Comparison of ENCODE assay signal across 28 cellular contexts in the genomic region with DNA sequence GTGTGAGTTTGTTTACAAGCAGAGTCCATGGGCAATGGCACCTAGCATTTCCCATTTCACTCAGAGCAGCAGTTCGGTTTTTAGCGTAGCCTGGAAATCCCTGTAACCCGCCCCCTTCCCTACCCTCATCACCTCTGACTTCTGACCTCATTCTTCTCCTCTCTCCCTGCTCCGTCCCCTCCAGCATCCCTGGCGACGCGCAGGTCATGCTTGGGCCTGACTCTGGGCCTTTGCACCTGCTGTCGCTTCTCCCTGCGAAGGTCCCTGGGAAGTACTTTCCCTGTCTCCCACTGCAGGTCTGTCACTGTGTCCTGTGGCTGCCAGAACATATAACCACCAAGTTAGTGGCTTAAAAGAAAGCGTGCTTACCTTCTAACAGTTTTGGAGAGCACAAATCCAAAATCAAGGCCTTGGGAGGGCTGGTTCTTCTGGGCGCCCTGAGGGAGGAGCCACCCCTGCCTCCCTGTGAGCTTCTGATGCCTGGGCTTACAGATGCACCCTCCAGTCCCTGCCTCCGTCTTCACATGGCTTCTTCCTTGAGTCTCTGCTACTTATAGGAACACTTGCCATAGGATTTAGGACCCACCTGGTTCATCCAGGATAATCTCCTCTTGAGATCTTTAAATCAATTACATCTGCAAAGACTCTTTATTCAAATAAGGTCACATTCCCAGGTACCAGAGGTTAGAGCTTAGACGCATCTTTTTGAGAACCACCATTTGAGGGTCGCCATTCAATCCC. TPM values are rescaled to one million over a fixed set of nuclear protein-coding genes. Genes with fewer than 3 reads are reported as not detected.
DNase-seq lines count a peak whose midpoint lies in the region; ATAC-seq and TF ChIP-seq lines count a peak whose summit lies in the region.
"Had no signal": no experiment of that assay in that cellular context is flagged by ENCODE, and none has a peak within 500 bp of the region (broad histone marks: within the 10 kb centered on the region; RNA-seq: fewer than 3 reads in every experiment).

No MANE protein-coding gene starts in this region.

- no peak overlapping the region for H2BK12ac ChIP-seq in H9 (ENCODE audit: insufficient read length, low read depth, low read length)

- H3K9me3 Mint-ChIP-seq in H9 (no peaks in the 10 kb centered on the region; a peak in 1 of 5 replicates), brain (no peaks in the 10 kb centered on the region), glutamatergic neuron (ENCODE audit: unreplicated experiment) (peaks cover 2% of the 10 kb centered on the region), endothelial cell (ENCODE audit: unreplicated experiment) (no peaks in the 10 kb centered on the region)
- no peaks in the 10 kb centered on the region for H3K9me3 Mint-ChIP-seq in naive thymus-derived CD8-positive, alpha-beta T cell
- H3K9me3 Mint-ChIP-seq: activated naive CD4-positive, alpha-beta T cell treated with anti-CD3 and anti-CD28 coated beads, Interleukin-2, amount 50 U/mL, for 72 hours; activated T-cell treated with anti-CD3 and anti-CD28 coated beads, Interleukin-2, amount 50 U/mL, for 4 hours; CD4-positive, alpha-beta T cell had no signal

- no peaks in the 10 kb centered on the region for H3K79me2 ChIP-seq in H9 (ENCODE audit: insufficient read depth, low read length)

- no peak for TF ChIP-seq CTCF in H9 (conservative IDR thresholded peaks at IDR 0.05)
- no peak for TF ChIP-seq CTCF in brain (conservative IDR thresholded peaks at IDR 0.05)
- TF ChIP-seq CTCF in glutamatergic neuron (IDR thresholded peaks at IDR 0.05; ENCODE audit: partially characterized antibody, unreplicated experiment): no peak
- TF ChIP-seq CTCF in endothelial cell (IDR thresholded peaks at IDR 0.05; ENCODE audit: unreplicated experiment): no peak

- no peak overlapping the region for H3K23ac ChIP-seq in H9 (ENCODE audit: insufficient read length, low read depth, low read length)

- H3K4me1 Mint-ChIP-seq in H9: peaks cover 80 to 82% of the 10 kb centered on the region in 2 experiments
- H3K4me1 Mint-ChIP-seq in brain: peaks cover 35% of the 10 kb centered on the region
- peaks cover 14 to 36% (median 18%) of the 10 kb centered on the region in 4 donors for H3K4me1 Mint-ChIP-seq in naive thymus-derived CD8-positive, alpha-beta T cell
- peaks cover 27% of the 10 kb centered on the region for H3K4me1 Mint-ChIP-seq in glutamatergic neuron (ENCODE audit: low read depth, unreplicated experiment)
- peaks cover 43% of the 10 kb centered on the region for H3K4me1 Mint-ChIP-seq in endothelial cell (ENCODE audit: unreplicated experiment)

- H2AFZ ChIP-seq in H9 (ENCODE audit: low read length): no peak overlapping the region
- H2AFZ ChIP-seq: PC-9 had no signal

- H4K5ac ChIP-seq in H9 (ENCODE audit: insufficient read length, low read depth, low read length): no peak overlapping the region

- H2BK120ac ChIP-seq in H9 (ENCODE audit: low read depth, low read length, poor library complexity, severe bottlenecking): no peak overlapping the region

- no peak overlapping the region for H3T11ph ChIP-seq in H9 (ENCODE audit: low read length)

- peaks cover 17% of the 10 kb centered on the region for H3K27me3 Mint-ChIP-seq in H9 (ENCODE audit: low read depth)
- peaks cover 10% of the 10 kb centered on the region for H3K27me3 Mint-ChIP-seq in brain
- H3K27me3 Mint-ChIP-seq in naive thymus-derived CD8-positive, alpha-beta T cell: no peaks in the 10 kb centered on the region
- peaks cover 8% of the 10 kb centered on the region for H3K27me3 Mint-ChIP-seq in glutamatergic neuron (ENCODE audit: unreplicated experiment)
- H3K27me3 Mint-ChIP-seq in endothelial cell (ENCODE audit: unreplicated experiment): peaks cover 15% of the 10 kb centered on the region
- H3K27me3 Mint-ChIP-seq: CD4-positive, alpha-beta T cell had no signal

- H3K23me2 ChIP-seq in H9 (ENCODE audit: insufficient read length, low read depth, low read length, poor library complexity, severe bottlenecking): no peaks in the 10 kb centered on the region

- no peak for ATAC-seq in naive thymus-derived CD8-positive, alpha-beta T cell
- ATAC-seq: activated naive CD4-positive, alpha-beta T cell treated with anti-CD3 and anti-CD28 coated beads, Interleukin-2, amount 50 U/mL, for 72 hours; activated T-cell treated with anti-CD3 and anti-CD28 coated beads, Interleukin-2, amount 50 U/mL, for 4 hours; body of pancreas; heart right ventricle; K562; left ventricle myocardium superior; sciatic nerve had no signal

- H3K4me1 ChIP-seq in BLaER1 (peaks cover 95% of the 10 kb centered on the region), H9 (ENCODE audit: insufficient read depth, low read length) (peaks cover 16% of the 10 kb centered on the region; the same call in 1 of the 2 replicates)

- no peaks in the 10 kb centered on the region for H3K27me3 ChIP-seq in BLaER1
- H3K27me3 ChIP-seq in H9 (ENCODE audit: insufficient read depth, low read length): no peaks in the 10 kb centered on the region
- H3K27me3 ChIP-seq: body of pancreas, heart right ventricle, testis had no signal

- no peak overlapping the region for H2BK5ac ChIP-seq in H9 (ENCODE audit: insufficient read length, low read length)

- H4K8ac ChIP-seq in H9 (replicated peaks; ENCODE audit: insufficient read length, low read depth, low read length): no peak overlapping the region

- H2BK15ac ChIP-seq in H9 (ENCODE audit: low read depth, low read length): no peak overlapping the region

- H2BK20ac ChIP-seq in H9 (ENCODE audit: low read depth, low read length, poor library complexity, severe bottlenecking): no peak overlapping the region

- H3K9ac ChIP-seq in BLaER1: peak overlapping the region; percentile 80
- no peak overlapping the region for H3K9ac ChIP-seq in H9 (ENCODE audit: extremely low read depth, insufficient read length, low read length)
- H3K9ac ChIP-seq: GM23248 had no signal

- H3K27ac Mint-ChIP-seq in H9 (peak overlapping the region in 1 of 3 experiments; percentile 37; a peak in 2 of 7 replicates), brain (peak overlapping the region in 4 of 5 experiments; percentile 12 to 60 (median 35)), glutamatergic neuron (ENCODE audit: unreplicated experiment) (no peak overlapping the region), endothelial cell (ENCODE audit: unreplicated experiment) (no peak overlapping the region)
- peak overlapping the region; percentile 48 to 98 (median 84) for H3K27ac Mint-ChIP-seq in naive thymus-derived CD8-positive, alpha-beta T cell

- peak overlapping the region; percentile 70 for H3K4me3 ChIP-seq in BLaER1
- H3K4me3 ChIP-seq: body of pancreas, GM23248, heart right ventricle, K562, PC-9, testis had no signal

- no peaks in the 10 kb centered on the region for H3K79me1 ChIP-seq in H9 (ENCODE audit: insufficient read depth, low read depth, low read length, poor library complexity, severe bottlenecking)

- H3K4me2 ChIP-seq in BLaER1 (peak overlapping the region; percentile 97), H9 (ENCODE audit: insufficient read depth, insufficient read length, low read length) (no peak overlapping the region)
- H3K4me2 ChIP-seq: PC-9 had no signal

- POLR2A ChIA-PET in naive thymus-derived CD8-positive, alpha-beta T cell (lab: Charles Lee): interaction anchor here (0.6 kb wide), 1 partner anchor 30 kb away, joined by 3 read pairs; no protein-coding TSS in a partner anchor

- H4K91ac ChIP-seq in H9 (ENCODE audit: insufficient read length, low read depth, low read length): no peak overlapping the region

- peak overlapping the region; percentile 86 for H3K27ac ChIP-seq in BLaER1
- no peak overlapping the region for H3K27ac ChIP-seq in H9 (ENCODE audit: insufficient read length, low read depth, low read length)
- H3K27ac ChIP-seq: body of pancreas, GM23248, PC-9, testis had no signal

- no peak overlapping the region for H3K56ac ChIP-seq in H9 (ENCODE audit: insufficient read length, low read depth, low read length)

- H3K4me3 Mint-ChIP-seq in H9 (peak overlapping the region in 1 of 2 experiments; percentile 53; a peak in 1 of 5 replicates), brain (no peak overlapping the region), glutamatergic neuron (ENCODE audit: unreplicated experiment) (no peak overlapping the region), endothelial cell (ENCODE audit: unreplicated experiment) (no peak overlapping the region)
- H3K4me3 Mint-ChIP-seq in naive thymus-derived CD8-positive, alpha-beta T cell: no peak overlapping the region
- H3K4me3 Mint-ChIP-seq: activated T-cell treated with anti-CD3 and anti-CD28 coated beads, Interleukin-2, amount 50 U/mL, for 4 hours; CD4-positive, alpha-beta T cell had no signal

- no peaks in the 10 kb centered on the region for H3K9me3 ChIP-seq in BLaER1
- H3K9me3 ChIP-seq in H9 (ENCODE audit: control insufficient read depth, low read depth, low read length): no peaks in the 10 kb centered on the region
- H3K9me3 ChIP-seq: body of pancreas, heart right ventricle, testis had no signal

- no peak overlapping the region for H3K18ac ChIP-seq in H9 (ENCODE audit: insufficient read length, low read depth, low read length)

- no peaks in the 10 kb centered on the region for H3K36me3 ChIP-seq in BLaER1
- H3K36me3 ChIP-seq: heart right ventricle had no signal

- peak; percentile 23 for DNase-seq in H9
- DNase-seq in naive thymus-derived CD8-positive, alpha-beta T cell: no peak
- no peak for DNase-seq in activated effector memory CD4-positive, alpha-beta T cell treated with anti-CD3 and anti-CD28 coated beads, Interleukin-2, amount 50 U/mL, for 16 hours
- no peak for DNase-seq in glutamatergic neuron
- DNase-seq in endothelial cell (ENCODE audit: low spot score): no peak
- no peak for DNase-seq in HuH-7.5 (ENCODE audit: low spot score)
- DNase-seq: activated CD4-positive, CD25-positive, alpha-beta regulatory T cell; activated CD8-positive, alpha-beta memory T cell treated with anti-CD3 and anti-CD28 coated beads for 24 hours; activated T-cell treated with anti-CD3 and anti-CD28 coated beads, Interleukin-2, amount 50 U/mL, for 4 hours; body of pancreas; CD4-positive, alpha-beta T cell; DMS79; GM23248; heart right ventricle; left ventricle myocardium superior; NCI-H187; PC-9; testis had no signal

- H4K20me1 ChIP-seq in BLaER1: no peaks in the 10 kb centered on the region
- H4K20me1 ChIP-seq in H9 (ENCODE audit: control insufficient read depth, insufficient read depth, insufficient read length): no peaks in the 10 kb centered on the region

- no CpG with 5 or more reads among the region's 14 CpGs for WGBS in H9 (ENCODE audit: extremely low coverage, insufficient read length, low lambda C conversion rate)

- H3K4ac ChIP-seq in H9 (ENCODE audit: low read depth, low read length): no peak overlapping the region

- no peak overlapping the region for H2AK5ac ChIP-seq in H9 (ENCODE audit: insufficient read length, low read length)

- H3K36me3 Mint-ChIP-seq in H9 (ENCODE audit: insufficient read depth in 1 of 3, low read depth in 3 of 3): no peaks in the 10 kb centered on the region; a peak in 2 of 7 replicates
- no peaks in the 10 kb centered on the region for H3K36me3 Mint-ChIP-seq in brain
- no peaks in the 10 kb centered on the region for H3K36me3 Mint-ChIP-seq in naive thymus-derived CD8-positive, alpha-beta T cell
- H3K36me3 Mint-ChIP-seq in glutamatergic neuron (ENCODE audit: unreplicated experiment): no peaks in the 10 kb centered on the region
- H3K36me3 Mint-ChIP-seq in endothelial cell (ENCODE audit: low read depth, unreplicated experiment): no peaks in the 10 kb centered on the region
- H3K36me3 Mint-ChIP-seq: activated naive CD4-positive, alpha-beta T cell treated with anti-CD3 and anti-CD28 coated beads, Interleukin-2, amount 50 U/mL, for 72 hours had no signal

- no peak overlapping the region for H3K14ac ChIP-seq in H9 (ENCODE audit: insufficient read depth, low read length)

RNA-seq across cellular contexts. Expression of gene RAB17, which starts 8.1 kb away (rescaled TPM):
- total RNA-seq in H9 (2021): 25.9 and 31.9 TPM in 2 replicates
- polyA plus RNA-seq in brain (ENCODE audit: insufficient read depth, low read depth, low replicate concordance): 7.5 TPM
- total RNA-seq in naive thymus-derived CD8-positive, alpha-beta T cell: not detected
- polyA plus RNA-seq in naive thymus-derived CD8-positive, alpha-beta T cell: not detected
- total RNA-seq in glutamatergic neuron (ENCODE audit: unreplicated experiment): not detected
- total RNA-seq in endothelial cell (ENCODE audit: unreplicated experiment): 1.5 TPM
- total RNA-seq: CD4-positive, alpha-beta T cell; T-helper 2 cell treated with Interferon-gamma antibody and Interleukin-4, amounts not matched to agents 100 ng/mL and 5 ng/mL, for 36 hours had no signal
- polyA plus RNA-seq: GM23248, K562 had no signal

RNA-seq across cellular contexts. Expression of gene LRRFIP1, which starts 28.7 kb away (rescaled TPM):
- total RNA-seq in H9 (2021) (37.1 and 38.5 TPM in 2 replicates), glutamatergic neuron (ENCODE audit: unreplicated experiment) (112 TPM), endothelial cell (ENCODE audit: unreplicated experiment) (105 TPM)
- 63.1 TPM for polyA plus RNA-seq in brain (ENCODE audit: insufficient read depth, low read depth, low replicate concordance)
- 100 to 1,000 TPM; 102 to 103 TPM for total RNA-seq in naive thymus-derived CD8-positive, alpha-beta T cell
- 10 to 100 TPM; 72.9 to 91.8 (median 81.6) TPM for polyA plus RNA-seq in naive thymus-derived CD8-positive, alpha-beta T cell

RNA-seq across cellular contexts. Expression of gene PRLH, which starts 32.3 kb away (rescaled TPM):
- total RNA-seq in H9 (2021) (not detected in 2 replicates), glutamatergic neuron (ENCODE audit: unreplicated experiment) (not detected), endothelial cell (ENCODE audit: unreplicated experiment) (not detected)
- polyA plus RNA-seq in brain (ENCODE audit: insufficient read depth, low read depth, low replicate concordance): not detected
- not detected for total RNA-seq in naive thymus-derived CD8-positive, alpha-beta T cell
- not detected for polyA plus RNA-seq in naive thymus-derived CD8-positive, alpha-beta T cell
- total RNA-seq: activated naive CD4-positive, alpha-beta T cell treated with anti-CD3 and anti-CD28 coated beads, Interleukin-2, amount 50 U/mL, for 72 hours; activated T-cell treated with anti-CD3 and anti-CD28 coated beads, Interleukin-2, amount 50 U/mL, for 4 hours; body of pancreas; CD4-positive, alpha-beta T cell; GM23248; heart right ventricle; K562; left ventricle myocardium superior; mucosa of gallbladder; omental fat pad; PC-9; sciatic nerve; SK-MEL-5; T-helper 2 cell treated with Interferon-gamma antibody and Interleukin-4, amounts not matched to agents 100 ng/mL and 5 ng/mL, for 36 hours; testis had no signal
- polyA plus RNA-seq: AG04450, GM23248, heart right ventricle, K562 had no signal

Comparison
In these comparisons a context has a peak if more than half of its experiments do, and no peak if none do; other contexts are left out.
1. H3K27ac Mint-ChIP-seq: peak in brain (4 of 5) and naive thymus-derived CD8-positive, alpha-beta T cell (10 of 10); none in glutamatergic neuron (single experiment) and endothelial cell (single experiment).
2. RNA of gene RAB17, which starts 8.1 kb away (total RNA-seq): 25.9 to 31.9 TPM in H9; 1.5 TPM in endothelial cell (single experiment), not detected in glutamatergic neuron (single experiment) and not detected in naive thymus-derived CD8-positive, alpha-beta T cell; every median in the first group is over 10 times any median in the second.